22 cellular contexts compared by ENCODE assay signal in the genomic region with DNA sequence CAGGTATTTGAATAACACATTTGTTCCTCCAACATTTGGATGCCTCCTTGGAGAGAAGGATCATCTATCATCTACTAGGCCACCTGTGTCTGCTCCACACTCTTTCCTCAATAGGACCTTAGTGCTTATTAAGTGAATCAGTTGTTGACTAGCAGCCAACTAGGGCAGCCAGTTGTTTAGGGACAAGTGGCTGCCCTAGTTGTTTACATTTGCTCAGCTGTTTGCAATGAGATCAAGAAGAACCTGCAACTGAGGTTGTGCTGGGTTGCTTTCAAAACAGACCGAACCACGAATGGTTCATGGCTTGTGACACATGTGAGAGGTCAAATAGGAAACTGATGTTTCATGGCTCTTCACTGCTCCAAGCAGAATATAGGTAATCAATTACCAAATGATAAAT. TPM values are rescaled to one million over a fixed set of nuclear protein-coding genes. Genes with fewer than 3 reads are reported as not detected.
DNase-seq lines count a peak whose midpoint lies in the region; ATAC-seq, FAIRE-seq and TF ChIP-seq lines count a peak whose summit lies in the region.
"Had no signal": no experiment of that assay in that cellular context is flagged by ENCODE, and none has a peak within 500 bp of the region (broad histone marks: within the 10 kb centered on the region; RNA-seq: fewer than 3 reads in every experiment).

No MANE protein-coding gene starts in this region.

- 31 to 45% methylated on average over 2 of the region's 2 CpGs for WGBS in thyroid gland, 2 donors

- H3K9me3 ChIP-seq in thyroid gland, result no peaks in the 10 kb centered on the region
- H3K9me3 ChIP-seq: left ventricle myocardium inferior, ovary had no signal

- no peak for TF ChIP-seq CTCF in thyroid gland (IDR thresholded peaks at IDR 0.05)

- DNase-seq in NCI-H2107 treated with DMSO at 0.1 percent for 48 hours (lab: John Stamatoyannopoulos, UW; ENCODE audit: unreplicated experiment) (peak; percentile 73), NCI-H2107 (lab: John Stamatoyannopoulos, UW) (no peak), NCI-H510A treated with DMSO at 0.1 percent for 48 hours (lab: John Stamatoyannopoulos, UW) (peak; percentile 84), thyroid gland (peak; percentile 49 to 61)
- no peak for DNase-seq in stimulated activated CD4-positive, alpha-beta T cell treated with anti-CD3 and anti-CD28 coated beads, Interleukin-1b, Interleukin-23, amount 100 ng/mL, for 48 hours
- DNase-seq: 8988T; activated CD8-positive, alpha-beta T cell treated with anti-CD3 and anti-CD28 coated beads for 36 hours; activated naive CD8-positive, alpha-beta T cell treated with anti-CD3 and anti-CD28 coated beads, Interleukin-2, amount 10 ng/mL, durations not matched to agents 7 days and 5 days; activated T-cell treated with anti-CD3 and anti-CD28 coated beads, Interleukin-2, amount 50 U/mL, for 72 hours; dorsolateral prefrontal cortex; hippocampal formation; left ventricle myocardium inferior; NCI-H1930; NK-92 treated with Interleukin-12 subunit alpha and Interleukin-12 subunit beta, amount 100 ng/mL, for 24 hours; ovary; stimulated activated naive B cell treated with anti-CD40 and anti-IgM and Interleukin-4, amounts not matched to agents 10 μg/mL and 1 μg/mL and 100 μg/mL, for 72 hours had no signal

- no peaks in the 10 kb centered on the region for H3K27me3 ChIP-seq in thyroid gland
- H3K27me3 ChIP-seq: dorsolateral prefrontal cortex, ovary had no signal

- no peak for TF ChIP-seq POLR2A in thyroid gland (IDR thresholded peaks at IDR 0.05)

- H3K27ac ChIP-seq in thyroid gland, result peak overlapping the region in 1 of 3 donors; percentile 60
- H3K27ac ChIP-seq: left ventricle myocardium inferior, ovary had no signal

- no peak for ATAC-seq in HG03457 (IDR thresholded peaks at IDR 0.05; ENCODE audit: unreplicated experiment)
- no peak for ATAC-seq in HG03378 (IDR thresholded peaks at IDR 0.05; ENCODE audit: unreplicated experiment)
- ATAC-seq: activated CD8-positive, alpha-beta T cell treated with anti-CD3 and anti-CD28 coated beads for 36 hours; activated T-cell treated with anti-CD3 and anti-CD28 coated beads, Interleukin-2, amount 50 U/mL, for 72 hours; Right ventricle myocardium inferior; stimulated activated naive B cell treated with anti-CD40 and anti-IgM and Interleukin-4, amounts not matched to agents 10 μg/mL and 1 μg/mL and 100 μg/mL, for 72 hours; WTC11 had no signal

- no peaks in the 10 kb centered on the region for H3K36me3 ChIP-seq in thyroid gland
- H3K36me3 ChIP-seq: left ventricle myocardium inferior, ovary had no signal

- no peak overlapping the region for H3K4me3 ChIP-seq in thyroid gland (replicated peaks in 1 of 3)
- H3K4me3 ChIP-seq: dorsolateral prefrontal cortex, left ventricle myocardium inferior, ovary, smooth muscle cell had no signal

- peak; percentile 9 for FAIRE-seq in islet of Langerhans (lab: Jason Lieb, UNC)

- intact Hi-C loops in thyroid gland (cut with DNase I), result no loop called here

- H3K4me1 ChIP-seq in thyroid gland, result peaks cover 4 to 27% of the 10 kb centered on the region in 2 donors

RNA-seq across cellular contexts. Expression of gene TMCC3, which starts 53.8 kb away (rescaled TPM):
- total RNA-seq in thyroid gland, result 10 to 100 TPM; 15.0 to 25.6 (median 19.3) TPM

Comparison
In these comparisons a context has a peak if more than half of its experiments do, and no peak if none do; other contexts are left out.
1. DNase-seq: peak in NCI-H2107 treated with DMSO at 0.1 percent for 48 hours (single experiment), NCI-H510A treated with DMSO at 0.1 percent for 48 hours (single experiment) and thyroid gland (2 of 2); none in NCI-H2107 (single experiment) and stimulated activated CD4-positive, alpha-beta T cell treated with anti-CD3 and anti-CD28 coated beads, Interleukin-1b, Interleukin-23, amount 100 ng/mL, for 48 hours (single experiment).